9 cellular contexts compared by ENCODE assay signal in the genomic region with DNA sequence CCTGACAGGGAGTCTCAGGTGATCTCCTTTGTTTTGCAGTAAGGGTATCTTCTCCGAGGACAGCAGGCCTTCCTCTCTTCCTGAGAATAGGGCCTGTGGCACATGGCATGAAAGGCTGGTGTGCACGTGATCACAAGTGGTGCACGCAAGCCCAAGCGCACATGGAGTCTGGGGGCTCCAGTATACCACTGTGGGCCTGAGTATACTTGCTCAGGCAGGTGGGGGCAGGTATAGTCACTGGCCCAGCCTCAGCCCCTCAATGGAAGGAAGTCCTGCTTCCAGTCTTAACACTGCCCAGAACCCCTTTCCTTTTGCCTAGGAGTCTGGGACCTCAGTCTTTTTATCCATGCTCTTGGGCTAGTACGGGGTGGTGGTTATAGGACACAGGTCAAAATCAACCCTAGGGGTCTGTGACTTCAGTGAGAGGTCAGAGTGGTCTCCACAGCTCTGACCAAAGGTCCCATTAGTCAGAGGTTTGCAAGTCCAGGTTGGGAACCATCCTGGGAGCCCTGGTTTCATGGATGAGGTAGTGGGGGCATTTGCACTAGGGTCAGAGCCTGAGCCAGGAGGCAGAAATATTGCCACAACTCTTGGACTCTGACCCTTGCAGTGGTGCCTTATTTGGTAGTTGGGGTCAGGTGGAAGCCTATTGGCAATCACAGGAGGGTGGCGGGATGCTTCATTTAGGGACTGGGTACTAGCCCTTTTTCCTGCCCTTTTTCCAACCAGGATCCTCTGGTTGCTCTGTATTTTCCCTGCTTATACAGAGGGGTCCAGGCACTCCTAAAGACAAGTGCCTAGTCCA. TPM values are rescaled to one million over a fixed set of nuclear protein-coding genes. Genes with fewer than 3 reads are reported as not detected.
DNase-seq lines count a peak whose midpoint lies in the region; ATAC-seq, FAIRE-seq and TF ChIP-seq lines count a peak whose summit lies in the region.
"Had no signal": no experiment of that assay in that cellular context is flagged by ENCODE, and none has a peak within 500 bp of the region (broad histone marks: within the 10 kb centered on the region; RNA-seq: fewer than 3 reads in every experiment).

No MANE protein-coding gene starts in this region.

- H3K4me3 Mint-ChIP-seq in activated naive CD4-positive, alpha-beta T cell treated with anti-CD3 and anti-CD28 coated beads, Interleukin-2, amount 50 U/mL, for 24 hours = peak overlapping the region; percentile 85

- POLR2A ChIA-PET in GM12878 (lab: Charles Lee) = no interaction called here

- H3K4me3 ChIP-seq in GM12878 = peak overlapping the region; percentile 84
- H3K4me3 ChIP-seq in lower lobe of right lung = peak overlapping the region; percentile 88
- peak overlapping the region in 3 of 4 donors; percentile 87 to 93 (median 92) for H3K4me3 ChIP-seq in upper lobe of left lung

- H3K4me1 Mint-ChIP-seq in activated naive CD4-positive, alpha-beta T cell treated with anti-CD3 and anti-CD28 coated beads, Interleukin-2, amount 50 U/mL, for 24 hours = peaks cover 45% of the 10 kb centered on the region

- no TSS peak for BruUV-seq in GM12878 (replicated peaks; lab: Mats Ljungman, UMichigan)

- RAD21 ChIA-PET in GM12878 (lab: Charles Lee; ENCODE audit: unreplicated experiment) = no interaction called here

- H3K27ac ChIP-seq in GM12878 (ENCODE audit: control insufficient read depth, insufficient read depth) (peak overlapping the region; percentile 65), lower lobe of right lung (peak overlapping the region; percentile 92), upper lobe of left lung (peak overlapping the region; percentile 91 to 95 (median 94))

- no peaks in the 10 kb centered on the region for H3K9me3 Mint-ChIP-seq in activated naive CD4-positive, alpha-beta T cell treated with anti-CD3 and anti-CD28 coated beads, Interleukin-2, amount 50 U/mL, for 24 hours

- no peak for TF ChIP-seq RAD21 in GM12878 (IDR thresholded peaks at IDR 0.05; ENCODE audit: insufficient read depth, low read depth, low read length)

- peak overlapping the region; percentile 93 for H2AFZ ChIP-seq in GM12878 (ENCODE audit: control insufficient read depth, low read depth, low read length)

- H3K79me2 ChIP-seq in GM12878 (ENCODE audit: control insufficient read depth, insufficient read depth, low read length) = peaks cover 24% of the 10 kb centered on the region

- intact Hi-C loops in GM12878 (cut with micrococcal nuclease; ENCODE audit: unreplicated experiment) = no loop called here
- intact Hi-C loops in lower lobe of right lung (cut with DNase I) = no loop called here

- no peak for DNase-seq in activated naive CD4-positive, alpha-beta T cell treated with Interleukin-2 at 50 U/mL for 16 hours
- DNase-seq in GM12878 (ENCODE audit: low read depth, low spot score) (no peak), lower lobe of right lung (no peak), upper lobe of left lung (no peak)
- DNase-seq: DMS 273 treated with DMSO at 0.1 percent for 48 hours had no signal

- TF ChIP-seq POLR2A in GM12878 (IDR thresholded peaks at IDR 0.05; ENCODE audit: low read depth, low read length) (no peak), upper lobe of left lung (IDR thresholded peaks at IDR 0.05) (no peak)

- SMC1A ChIA-PET in GM12878 (lab: Charles Lee; ENCODE audit: uncharacterized antibody, unreplicated experiment) = no interaction called here

- CTCF ChIA-PET in GM12878 (lab: Yijun Ruan, JAX) = interaction anchor here (0.7 to 1.3 kb wide), 3 partner anchors 173 to 282 kb away, joined by 3 to 4 read pairs (median 4); no protein-coding TSS in a partner anchor

- TF ChIP-seq EP300 in GM12878 (IDR thresholded peaks at IDR 0.05; ENCODE audit: borderline replicate concordance in 1 of 2, control insufficient read depth in 1 of 2, low read depth in 2 of 2, low read length in 2 of 2) (no peak), upper lobe of left lung (IDR thresholded peaks at IDR 0.05) (no peak)

- in situ Hi-C loops in GM12878 (cut with MboI) = loop anchor here (5.0 kb wide), 1 partner anchor 280 kb away; no protein-coding TSS in a partner anchor

- H4K20me1 ChIP-seq in GM12878 (ENCODE audit: control insufficient read depth, insufficient read depth) = no peaks in the 10 kb centered on the region; the same call in 1 of the 2 replicates

- H3K27me3 ChIP-seq in GM12878 (replicated peaks in 1 of 2; ENCODE audit: control insufficient read depth in 2 of 2, insufficient read depth in 2 of 2, low read length in 1 of 2) (no peaks in the 10 kb centered on the region), lower lobe of right lung (ENCODE audit: low read depth) (no peaks in the 10 kb centered on the region), upper lobe of left lung (no peaks in the 10 kb centered on the region)

- ATAC-seq in GM12878 = no peak
- ATAC-seq in lower lobe of right lung = no peak
- no peak for ATAC-seq in upper lobe of left lung (ENCODE audit: low FRiP score in 2 of 2)
- ATAC-seq in HG03457 (IDR thresholded peaks at IDR 0.05; ENCODE audit: unreplicated experiment) = no peak
- no peak for ATAC-seq in GM19397 (IDR thresholded peaks at IDR 0.05; ENCODE audit: unreplicated experiment)
- ATAC-seq in HG03108 (IDR thresholded peaks at IDR 0.05; ENCODE audit: unreplicated experiment) = no peak

- 76% methylated on average over 6 of the region's 6 CpGs for WGBS in GM12878 (ENCODE audit: insufficient coverage, insufficient replicate concordance, low lambda C conversion rate, missing lambda C conversion rate)
- 89 to 94% methylated on average over 2 to 6 of the region's 6 CpGs for WGBS in upper lobe of left lung, 2 donors

- peaks cover 5% of the 10 kb centered on the region for H3K36me3 Mint-ChIP-seq in activated naive CD4-positive, alpha-beta T cell treated with anti-CD3 and anti-CD28 coated beads, Interleukin-2, amount 50 U/mL, for 24 hours

- H3K36me3 ChIP-seq in GM12878 (ENCODE audit: control insufficient read depth in 2 of 2, insufficient read depth in 2 of 2, low read length in 1 of 2) (peaks cover 6 to 9% of the 10 kb centered on the region in 2 experiments; a peak in 3 of 4 replicates), lower lobe of right lung (peaks cover 25% of the 10 kb centered on the region), upper lobe of left lung (peaks cover 8 to 21% (median 16%) of the 10 kb centered on the region in 4 donors)

- no peak overlapping the region for H3K27ac Mint-ChIP-seq in activated naive CD4-positive, alpha-beta T cell treated with anti-CD3 and anti-CD28 coated beads, Interleukin-2, amount 50 U/mL, for 24 hours

- peak overlapping the region; percentile 88 for H3K4me2 ChIP-seq in GM12878 (ENCODE audit: control insufficient read depth, insufficient read depth)

- TF ChIP-seq CTCF in GM12878 (IDR thresholded peaks at IDR 0.05 in 2 of 3, conservative IDR thresholded peaks at IDR 0.05 in 1 of 3; ENCODE audit: control insufficient read depth in 2 of 3, extremely low read depth in 1 of 3, insufficient read depth in 1 of 3, low read depth in 3 of 3, low read length in 3 of 3) = no peak
- TF ChIP-seq CTCF in lower lobe of right lung (IDR thresholded peaks at IDR 0.05) = no peak
- no peak for TF ChIP-seq CTCF in upper lobe of left lung (IDR thresholded peaks at IDR 0.05)

- H3K4me1 ChIP-seq in GM12878 (ENCODE audit: control insufficient read depth, insufficient read depth, low read length) = peaks cover 10% of the 10 kb centered on the region
- H3K4me1 ChIP-seq in lower lobe of right lung = peaks cover 41% of the 10 kb centered on the region
- H3K4me1 ChIP-seq in upper lobe of left lung = peaks cover 21 to 43% (median 25%) of the 10 kb centered on the region in 4 donors

- peaks cover 2% of the 10 kb centered on the region; the same call in 2 of the 3 replicates for H3K9me3 ChIP-seq in GM12878 (replicated peaks; ENCODE audit: control insufficient read depth, insufficient read depth, low read length)
- H3K9me3 ChIP-seq in lower lobe of right lung = no peaks in the 10 kb centered on the region
- H3K9me3 ChIP-seq in upper lobe of left lung = no peaks in the 10 kb centered on the region

- FAIRE-seq in GM12878 (lab: Jason Lieb, UNC) = peak; percentile 57

- no peaks in the 10 kb centered on the region for H3K27me3 Mint-ChIP-seq in activated naive CD4-positive, alpha-beta T cell treated with anti-CD3 and anti-CD28 coated beads, Interleukin-2, amount 50 U/mL, for 24 hours

- no peak overlapping the region; the same call in 1 of the 2 replicates for H3K9ac ChIP-seq in GM12878 (ENCODE audit: control insufficient read depth, insufficient read depth, low read length)

RNA-seq across cellular contexts. Expression of gene CCDC71, which starts 0.8 kb away (rescaled TPM):
- total RNA-seq in GM12878 (2013; cell fraction: nucleolus; rRNA removed) = 51.7 and 62.8 TPM in 2 replicates
- 34.0 and 38.0 TPM in 2 replicates for total RNA-seq in GM12878 (2014; rRNA removed)
- 19.9 and 21.8 TPM in 2 replicates for total RNA-seq in GM12878 (2014; rRNA removed; fragmentation: Illumina TruSeq; extraction: Trizol)
- total RNA-seq in GM12878 (2021) = 30.3 and 31.8 TPM in 2 replicates
- 8.9 TPM for polyA plus RNA-seq in GM12878 (2011; ENCODE audit: low read depth)
- 6.4 and 12.4 TPM in 2 replicates for polyA plus RNA-seq in GM12878 (2011; rRNA removed)
- polyA plus RNA-seq in GM12878 (2011; cell fraction: cytosol; rRNA removed) = 21.4 and 25.7 TPM in 2 replicates
- 16.0 and 17.1 TPM in 2 replicates for polyA plus RNA-seq in GM12878 (2011; cell fraction: nucleus; rRNA removed)
- polyA plus RNA-seq in GM12878 (2012) = 16.7 and 17.5 TPM in 2 replicates
- polyA plus RNA-seq in GM12878 (2014; fragmentation: Illumina TruSeq; extraction: Trizol) = 6.9 and 19.7 TPM in 2 replicates
- polyA plus RNA-seq in GM12878 (2014; fragmentation: Nextera tagmentation; extraction: Ambion mirVana) = under 1 TPM; 0.20 to 0.24 TPM
- polyA plus RNA-seq in GM12878 (2014; rRNA removed) = 31.8 and 36.1 TPM in 2 replicates
- 1 to 10 TPM; 1.0 to 1.7 TPM for polyA plus RNA-seq in GM12878 (2016; fragmentation: Nextera tagmentation; extraction: Ambion mirVana)
- polyA minus RNA-seq in GM12878 (2011; rRNA and poly(A)+ RNA removed) = 34.0 and 50.8 TPM in 2 replicates
- 8.7 and 10.4 TPM in 2 replicates for polyA minus RNA-seq in GM12878 (2011; cell fraction: cytosol; rRNA and poly(A)+ RNA removed)
- 27.1 and 41.2 TPM in 2 replicates for polyA minus RNA-seq in GM12878 (2011; cell fraction: nucleus; rRNA and poly(A)+ RNA removed)
- 23.4 TPM for total RNA-seq in lower lobe of right lung
- 10 to 100 TPM; 20.7 to 31.6 (median 26.0) TPM for total RNA-seq in upper lobe of left lung

RNA-seq across cellular contexts. Expression of gene KLHDC8B, which starts 4.4 kb away (rescaled TPM):
- total RNA-seq in GM12878 (2013; cell fraction: nucleolus; rRNA removed) = 3.5 and 7.7 TPM in 2 replicates
- total RNA-seq in GM12878 (2014; rRNA removed) (0.73 and 1.4 TPM in 2 replicates), GM12878 (2014; rRNA removed; fragmentation: Illumina TruSeq; extraction: Trizol) (0.64 and 0.89 TPM in 2 replicates), GM12878 (2021) (1.2 and 1.9 TPM in 2 replicates), lower lobe of right lung (34.8 TPM), upper lobe of left lung (10 to 100 TPM; 21.9 to 60.8 (median 32.7) TPM)
- 1.2 TPM for polyA plus RNA-seq in GM12878 (2011; ENCODE audit: low read depth)
- polyA plus RNA-seq in GM12878 (2011; rRNA removed) (0.79 and 1.5 TPM in 2 replicates), GM12878 (2014; fragmentation: Illumina TruSeq; extraction: Trizol) (0.85 and 0.98 TPM in 2 replicates), GM12878 (2014; fragmentation: Nextera tagmentation; extraction: Ambion mirVana) (under 1 TPM in 1 of 2 experiments, not detected in 1; 0.40 TPM), GM12878 (2014; rRNA removed) (0.31 and 1.3 TPM in 2 replicates), GM12878 (2016; fragmentation: Nextera tagmentation; extraction: Ambion mirVana) (under 1 TPM; 0.80 to 0.92 TPM)
- 1.2 and 1.5 TPM in 2 replicates for polyA plus RNA-seq in GM12878 (2011; cell fraction: cytosol; rRNA removed)
- 2.1 and 4.2 TPM in 2 replicates for polyA plus RNA-seq in GM12878 (2011; cell fraction: nucleus; rRNA removed)
- polyA plus RNA-seq in GM12878 (2012) = 4.0 and 5.2 TPM in 2 replicates
- 0.51 and 1.1 TPM in 2 replicates for polyA minus RNA-seq in GM12878 (2011; rRNA and poly(A)+ RNA removed)
- not detected in 2 replicates for polyA minus RNA-seq in GM12878 (2011; cell fraction: cytosol; rRNA and poly(A)+ RNA removed)
- polyA minus RNA-seq in GM12878 (2011; cell fraction: nucleus; rRNA and poly(A)+ RNA removed) = 1.1 and 1.5 TPM in 2 replicates

RNA-seq across cellular contexts. Expression of gene LAMB2, which starts 34.1 kb away (rescaled TPM):
- 0.61 and 2.9 TPM in 2 replicates for total RNA-seq in GM12878 (2013; cell fraction: nucleolus; rRNA removed)
- total RNA-seq in GM12878 (2014; rRNA removed) = 0.23 TPM in 1 of 2 replicates, not detected in the other
- not detected in 2 replicates for total RNA-seq in GM12878 (2014; rRNA removed; fragmentation: Illumina TruSeq; extraction: Trizol)
- 3.2 and 3.3 TPM in 2 replicates for total RNA-seq in GM12878 (2021)
- not detected for polyA plus RNA-seq in GM12878 (2011; ENCODE audit: low read depth)
- polyA plus RNA-seq in GM12878 (2011; rRNA removed) = 0.18 TPM in 1 of 2 replicates, not detected in the other
- 0.15 and 0.42 TPM in 2 replicates for polyA plus RNA-seq in GM12878 (2011; cell fraction: cytosol; rRNA removed)
- 3.9 and 5.4 TPM in 2 replicates for polyA plus RNA-seq in GM12878 (2011; cell fraction: nucleus; rRNA removed)
- polyA plus RNA-seq in GM12878 (2012) = 0.44 TPM in 1 of 2 replicates, not detected in the other
- polyA plus RNA-seq in GM12878 (2014; fragmentation: Illumina TruSeq; extraction: Trizol) = 0.13 TPM in 1 of 2 replicates, not detected in the other
- polyA plus RNA-seq in GM12878 (2014; fragmentation: Nextera tagmentation; extraction: Ambion mirVana) = not detected
- polyA plus RNA-seq in GM12878 (2014; rRNA removed) = 0.24 and 0.64 TPM in 2 replicates
- 1 to 10 TPM in 1 of 2 experiments, under 1 TPM in 1; 0.67 to 1.0 TPM for polyA plus RNA-seq in GM12878 (2016; fragmentation: Nextera tagmentation; extraction: Ambion mirVana)
- 0.31 TPM in 1 of 2 replicates, not detected in the other for polyA minus RNA-seq in GM12878 (2011; rRNA and poly(A)+ RNA removed)
- polyA minus RNA-seq in GM12878 (2011; cell fraction: cytosol; rRNA and poly(A)+ RNA removed) = not detected in 2 replicates
- 0.97 TPM in 1 of 2 replicates, not detected in the other for polyA minus RNA-seq in GM12878 (2011; cell fraction: nucleus; rRNA and poly(A)+ RNA removed)
- 410 TPM for total RNA-seq in lower lobe of right lung
- total RNA-seq in upper lobe of left lung = 100 to 1,000 TPM; 349 to 904 (median 555) TPM

RNA-seq across cellular contexts. Expression of gene USP19, which starts 46.3 kb away (rescaled TPM):
- total RNA-seq in GM12878 (2013; cell fraction: nucleolus; rRNA removed) = 44.3 and 49.9 TPM in 2 replicates
- 33.6 and 35.2 TPM in 2 replicates for total RNA-seq in GM12878 (2014; rRNA removed)
- 16.1 and 16.6 TPM in 2 replicates for total RNA-seq in GM12878 (2014; rRNA removed; fragmentation: Illumina TruSeq; extraction: Trizol)
- 62.2 and 64.2 TPM in 2 replicates for total RNA-seq in GM12878 (2021)
- 23.8 TPM for polyA plus RNA-seq in GM12878 (2011; ENCODE audit: low read depth)
- 28.1 and 41.7 TPM in 2 replicates for polyA plus RNA-seq in GM12878 (2011; rRNA removed)
- 46.1 and 62.5 TPM in 2 replicates for polyA plus RNA-seq in GM12878 (2011; cell fraction: cytosol; rRNA removed)
- polyA plus RNA-seq in GM12878 (2011; cell fraction: nucleus; rRNA removed) = 150 and 158 TPM in 2 replicates
- polyA plus RNA-seq in GM12878 (2012) = 25.7 and 27.6 TPM in 2 replicates
- 11.1 and 25.7 TPM in 2 replicates for polyA plus RNA-seq in GM12878 (2014; fragmentation: Illumina TruSeq; extraction: Trizol)
- under 1 TPM; 0.24 to 0.68 TPM for polyA plus RNA-seq in GM12878 (2014; fragmentation: Nextera tagmentation; extraction: Ambion mirVana)
- 40.7 and 44.8 TPM in 2 replicates for polyA plus RNA-seq in GM12878 (2014; rRNA removed)
- 10 to 100 TPM; 32.7 to 36.6 TPM for polyA plus RNA-seq in GM12878 (2016; fragmentation: Nextera tagmentation; extraction: Ambion mirVana)
- polyA minus RNA-seq in GM12878 (2011; rRNA and poly(A)+ RNA removed) = 102 and 109 TPM in 2 replicates
- 24.2 and 26.1 TPM in 2 replicates for polyA minus RNA-seq in GM12878 (2011; cell fraction: cytosol; rRNA and poly(A)+ RNA removed)
- 25.5 and 46.9 TPM in 2 replicates for polyA minus RNA-seq in GM12878 (2011; cell fraction: nucleus; rRNA and poly(A)+ RNA removed)
- 60.4 TPM for total RNA-seq in lower lobe of right lung
- total RNA-seq in upper lobe of left lung = 10 to 100 TPM; 42.6 to 76.4 (median 57.2) TPM

Comparison
In these comparisons a context has a peak if more than half of its experiments do, and no peak if none do; other contexts are left out.
1. RNA of gene LAMB2, which starts 34.1 kb away (total RNA-seq): 349 to 904 TPM in upper lobe of left lung and 410 TPM in lower lobe of right lung (single experiment); 0.23 to 3.3 TPM in GM12878; every median in the first group is over 10 times any median in the second.
2. Peak in every context shown above with its lines, with median percentiles within 50 percentile points of each other: H3K27ac ChIP-seq and H3K4me3 ChIP-seq.